In the genomic region with DNA sequence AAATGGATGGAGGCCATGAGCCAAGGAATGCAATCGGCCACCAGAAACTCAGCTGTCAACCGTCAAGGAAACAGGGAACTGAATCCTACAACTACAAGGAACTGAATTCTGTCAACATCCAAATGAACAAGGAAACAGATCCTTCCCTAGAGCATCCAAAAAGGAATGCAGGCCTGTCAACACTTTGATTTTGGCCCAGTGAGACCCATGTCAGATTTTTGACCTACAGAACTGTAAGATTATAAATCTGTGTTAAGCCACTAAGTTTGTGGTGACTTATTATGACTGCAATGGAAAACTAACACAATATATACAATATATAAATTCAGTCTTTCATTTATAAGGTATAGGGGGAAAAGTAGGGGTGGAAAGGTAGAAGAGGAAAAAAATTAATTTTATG, we compare ENCODE assay signal across 35 cellular contexts. TPM values are rescaled to one million over a fixed set of nuclear protein-coding genes. Genes with fewer than 3 reads are reported as not detected.
"Had no signal": no experiment of that assay in that cellular context is flagged by ENCODE, and none has a peak within 500 bp of the region (broad histone marks: within the 10 kb centered on the region; RNA-seq: fewer than 3 reads in every experiment).

No MANE protein-coding gene starts in this region.

- H3K27ac ChIP-seq: left lung, lower lobe of right lung, neural progenitor cell, neutrophil, ovary, right atrium auricular region, right lobe of liver, tibial nerve, vagina had no signal

- ATAC-seq: left colon; left lung; lower lobe of right lung; natural killer cell; right lobe of liver; stimulated activated memory B cell treated with anti-CD40 and anti-IgM and Interleukin-4, amounts not matched to agents 10 μg/mL and 1 μg/mL and 100 μg/mL, for 72 hours; stimulated activated naive CD8-positive, alpha-beta T cell treated with anti-CD3 and anti-CD28 coated beads, Interleukin-15, amount 100 ng/mL, for 72 hours had no signal

- H3K4me1 ChIP-seq: left lung, lower lobe of right lung, neural progenitor cell, right atrium auricular region, right lobe of liver, tibial nerve, vagina had no signal

- DNase-seq: hypothalamus; immature natural killer cell; kidney; left colon; left lung; lower lobe of right lung; mammary epithelial cell; mesenchymal stem cell; naive B cell; natural killer cell; nephron progenitor cell; occipital lobe; ovary; right lobe of liver; stimulated activated CD4-positive, alpha-beta T cell treated with anti-CD3 and anti-CD28 coated beads, Interleukin-1b, Interleukin-23, amount 100 ng/mL, for 48 hours; stimulated activated CD4-positive, alpha-beta T cell treated with anti-CD3 and anti-CD28 coated beads, Interleukin-2, amount 100 ng/mL, for 48 hours; stimulated activated CD4-positive, alpha-beta T cell treated with anti-CD3 and anti-CD28 coated beads, Interleukin-4, amount 100 ng/mL, for 4 hours; stimulated activated CD8-positive, alpha-beta memory T cell treated with anti-CD3 and anti-CD28 coated beads, Interleukin-4, amount 100 ng/mL, for 48 hours; stimulated activated naive CD4-positive, alpha-beta T cell treated with Interleukin-2 at 50 U/mL for 16 hours; stimulated activated naive CD8-positive, alpha-beta T cell treated with anti-CD3 and anti-CD28 coated beads, Interleukin-15, amount 100 ng/mL, for 72 hours; substantia nigra had no signal

- H3K9ac ChIP-seq: neural progenitor cell had no signal

- H3K4me3 ChIP-seq: left lung, lower lobe of right lung, neural progenitor cell, ovary, right atrium auricular region, right lobe of liver, smooth muscle cell, tibial nerve, vagina had no signal

- H3K9me3 ChIP-seq: left lung, lower lobe of right lung, neutrophil, ovary, right atrium auricular region, right lobe of liver, tibial nerve, vagina had no signal

- H3K36me3 ChIP-seq: left lung, lower lobe of right lung, neural progenitor cell, neutrophil, ovary, right atrium auricular region, right lobe of liver, tibial nerve, vagina had no signal

- H3K4me2 ChIP-seq: neural progenitor cell, smooth muscle cell had no signal

- H2AFZ ChIP-seq: neural progenitor cell had no signal

- H3K27me3 ChIP-seq: left lung, neural progenitor cell, neutrophil, ovary, right atrium auricular region, right lobe of liver, tibial nerve, vagina had no signal

- FAIRE-seq: islet of Langerhans had no signal

RNA-seq across cellular contexts. Expression of gene SHCBP1L, which starts 55.3 kb away (rescaled TPM):
- total RNA-seq: kidney, left colon, left lung, lower lobe of right lung, mammary epithelial cell, mucosa of gallbladder, natural killer cell, occipital lobe, ovary, progenitor cell of endocrine pancreas, pulmonary artery endothelial cell, right atrium auricular region, right lobe of liver, smooth muscle cell, vagina had no signal
- polyA plus RNA-seq: immature natural killer cell, liver, mammary epithelial cell, ovary, smooth muscle cell, thymus, urinary bladder had no signal
